27 cellular contexts compared by ENCODE assay signal in the genomic region with DNA sequence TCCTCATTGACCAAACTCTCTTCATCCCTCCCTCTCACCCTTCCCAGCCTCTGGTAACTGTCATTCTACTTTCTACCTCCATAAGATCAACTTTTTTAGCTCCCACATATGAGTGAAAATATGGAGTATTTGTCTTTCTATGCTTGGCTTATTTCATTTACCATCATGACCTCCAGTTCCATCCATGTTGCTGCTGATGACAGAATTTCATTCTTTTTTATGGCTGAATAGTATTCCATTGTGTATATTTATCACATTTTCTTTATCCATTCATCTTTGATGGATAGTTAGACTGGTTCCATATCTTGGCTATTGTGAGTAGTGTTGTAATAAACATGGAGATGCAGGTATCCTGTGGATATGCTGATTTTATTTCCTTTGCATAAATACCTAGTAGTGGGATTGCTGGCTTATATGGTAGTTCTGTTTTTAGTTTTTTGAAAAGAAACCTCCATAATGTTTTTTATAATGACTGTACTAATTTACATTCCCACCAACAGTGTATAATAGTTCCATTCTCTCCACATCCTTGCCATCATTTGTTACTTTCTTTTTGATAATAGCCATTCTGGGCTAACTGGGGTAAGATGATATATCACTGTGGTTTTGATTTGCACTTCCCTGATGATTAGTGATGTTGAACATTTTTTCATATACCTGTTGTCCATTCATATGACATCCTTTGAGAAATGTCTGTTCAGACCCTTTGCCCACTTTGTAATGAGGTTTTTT.
"Had no signal": no experiment of that assay in that cellular context is flagged by ENCODE, and none has a peak within 500 bp of the region (broad histone marks: within the 10 kb centered on the region; RNA-seq: fewer than 3 reads in every experiment).

No MANE protein-coding gene starts in this region.

- FAIRE-seq: endothelial cell of umbilical vein, kidney, small intestine, urothelium cell line had no signal

- H3K27me3 Mint-ChIP-seq: dendritic cell treated with granulocyte-macrophage colony-stimulating factor and Interleukin-4, amounts not matched to agents 40 ng/mL and 50 ng/mL, for 4 days; memory B cell; progenitor cell of endocrine pancreas had no signal

- ATAC-seq: foreskin keratinocyte, gastroesophageal sphincter, heart left ventricle, left lobe of liver, natural killer cell, right lobe of liver had no signal

- H3K9me3 ChIP-seq: colonic mucosa, esophagus muscularis mucosa, gastroesophageal sphincter, right lobe of liver, thoracic aorta, tibial nerve, upper lobe of left lung had no signal

- H3K36me3 ChIP-seq: colonic mucosa had no signal

- DNase-seq: colonic mucosa; effector CD8-positive, alpha-beta T cell; endodermal cell; foreskin keratinocyte; heart left ventricle; kidney; natural killer cell; occipital lobe; right lobe of liver; small intestine; stimulated activated CD4-positive, alpha-beta T cell treated with anti-CD3 and anti-CD28 coated beads, Interleukin-15, amount 100 ng/mL, for 24 hours; stimulated activated CD4-positive, alpha-beta T cell treated with anti-CD3 and anti-CD28 coated beads, Interleukin-2, amount 100 ng/mL, for 48 hours; stimulated activated naive CD4-positive, alpha-beta T cell; upper lobe of left lung had no signal

- H3K4me3 Mint-ChIP-seq: dendritic cell treated with granulocyte-macrophage colony-stimulating factor and Interleukin-4, amounts not matched to agents 40 ng/mL and 50 ng/mL, for 4 days; endodermal cell; memory B cell; natural killer cell had no signal

- H3K9me3 Mint-ChIP-seq: dendritic cell treated with granulocyte-macrophage colony-stimulating factor and Interleukin-4, amounts not matched to agents 40 ng/mL and 50 ng/mL, for 4 days; endodermal cell; natural killer cell had no signal

- H3K4me1 Mint-ChIP-seq: memory B cell had no signal

- H3K27ac ChIP-seq: colonic mucosa, esophagus muscularis mucosa, foreskin keratinocyte, gastroesophageal sphincter, heart left ventricle, hepatocyte, parathyroid adenoma, right lobe of liver, thoracic aorta, tibial nerve, upper lobe of left lung had no signal

- H3K4me3 ChIP-seq: colonic mucosa, esophagus muscularis mucosa, gastroesophageal sphincter, heart left ventricle, hepatocyte, lung, right lobe of liver, thoracic aorta, tibial nerve, upper lobe of left lung had no signal

- H3K4me1 ChIP-seq: colonic mucosa, foreskin keratinocyte, gastroesophageal sphincter, parathyroid adenoma, right lobe of liver, tibial nerve, upper lobe of left lung had no signal

- H3K27ac Mint-ChIP-seq: dendritic cell treated with granulocyte-macrophage colony-stimulating factor and Interleukin-4, amounts not matched to agents 40 ng/mL and 50 ng/mL, for 4 days; endodermal cell; memory B cell; progenitor cell of endocrine pancreas had no signal
